ENCODE assay signal across 8 cellular contexts in genomic region chr19:13840751-13841338, GRCh38. TPM values are rescaled to one million over a fixed set of nuclear protein-coding genes. Genes with fewer than 3 reads are reported as not detected.
DNase-seq lines count a peak whose midpoint lies in the region; ATAC-seq and TF ChIP-seq lines count a peak whose summit lies in the region.

No MANE protein-coding gene starts in this region.

- H3K9me3 Mint-ChIP-seq in HFFc6 = peaks cover 60% of the 10 kb centered on the region
- H3K9me3 Mint-ChIP-seq in activated T-helper 17 cell treated with anti-CD3 and anti-CD28 coated beads, Interleukin-2, amount 50 U/mL, for 72 hours = no peaks in the 10 kb centered on the region
- H3K9me3 Mint-ChIP-seq in stimulated activated memory B cell treated with anti-CD40 and anti-IgM and Interleukin-4, amounts not matched to agents 10 μg/mL and 1 μg/mL and 100 μg/mL, for 72 hours = no peaks in the 10 kb centered on the region

- H3K4me1 ChIP-seq in iPS-15b (ENCODE audit: control insufficient read depth, insufficient read depth, low read length) = peaks cover 2% of the 10 kb centered on the region

- H3K27me3 Mint-ChIP-seq in HFFc6 (ENCODE audit: insufficient read depth) = peaks cover 70% of the 10 kb centered on the region
- no peaks in the 10 kb centered on the region for H3K27me3 Mint-ChIP-seq in activated T-helper 17 cell treated with anti-CD3 and anti-CD28 coated beads, Interleukin-2, amount 50 U/mL, for 72 hours
- H3K27me3 Mint-ChIP-seq in stimulated activated memory B cell treated with anti-CD40 and anti-IgM and Interleukin-4, amounts not matched to agents 10 μg/mL and 1 μg/mL and 100 μg/mL, for 72 hours = no peaks in the 10 kb centered on the region

- H3K9me3 ChIP-seq in iPS-15b (ENCODE audit: control insufficient read depth, insufficient read depth, low read length) = no peaks in the 10 kb centered on the region

- H3K27me3 ChIP-seq in iPS-15b (ENCODE audit: control insufficient read depth, insufficient read depth, low read length) = no peaks in the 10 kb centered on the region

- ATAC-seq in activated T-helper 17 cell treated with anti-CD3 and anti-CD28 coated beads, Interleukin-2, amount 50 U/mL, for 72 hours (replicated peaks) = no peak
- ATAC-seq in stimulated activated memory B cell treated with anti-CD40 and anti-IgM and Interleukin-4, amounts not matched to agents 10 μg/mL and 1 μg/mL and 100 μg/mL, for 72 hours = no peak
- no peak for ATAC-seq in GM18505 (IDR thresholded peaks at IDR 0.05; ENCODE audit: unreplicated experiment)

- peak overlapping the region; percentile 100 for H3K27ac Mint-ChIP-seq in HFFc6
- peak overlapping the region; percentile 96 for H3K27ac Mint-ChIP-seq in activated T-helper 17 cell treated with anti-CD3 and anti-CD28 coated beads, Interleukin-2, amount 50 U/mL, for 72 hours
- H3K27ac Mint-ChIP-seq in stimulated activated memory B cell treated with anti-CD40 and anti-IgM and Interleukin-4, amounts not matched to agents 10 μg/mL and 1 μg/mL and 100 μg/mL, for 72 hours = peak overlapping the region; percentile 99

- H3K36me3 Mint-ChIP-seq in HFFc6 (ENCODE audit: low read depth) = peaks cover 50% of the 10 kb centered on the region
- peaks cover 75% of the 10 kb centered on the region for H3K36me3 Mint-ChIP-seq in activated T-helper 17 cell treated with anti-CD3 and anti-CD28 coated beads, Interleukin-2, amount 50 U/mL, for 72 hours (ENCODE audit: low read depth)
- H3K36me3 Mint-ChIP-seq in stimulated activated memory B cell treated with anti-CD40 and anti-IgM and Interleukin-4, amounts not matched to agents 10 μg/mL and 1 μg/mL and 100 μg/mL, for 72 hours = peaks cover 13% of the 10 kb centered on the region

- H3K36me3 ChIP-seq in iPS-15b (ENCODE audit: control insufficient read depth, insufficient read depth, low read length) = no peaks in the 10 kb centered on the region

- TF ChIP-seq POLR2A in GM18505 (IDR thresholded peaks at IDR 0.05; ENCODE audit: borderline replicate concordance, extremely low read depth, insufficient read depth, insufficient read length) = no peak

- peak overlapping the region; percentile 37 for H3K9ac ChIP-seq in iPS-15b (ENCODE audit: low read depth, low read length)

- peak overlapping the region; percentile 99 for H3K4me3 Mint-ChIP-seq in HFFc6
- H3K4me3 Mint-ChIP-seq in activated T-helper 17 cell treated with anti-CD3 and anti-CD28 coated beads, Interleukin-2, amount 50 U/mL, for 72 hours = peak overlapping the region; percentile 87
- peak overlapping the region; percentile 96 for H3K4me3 Mint-ChIP-seq in stimulated activated memory B cell treated with anti-CD40 and anti-IgM and Interleukin-4, amounts not matched to agents 10 μg/mL and 1 μg/mL and 100 μg/mL, for 72 hours

- peaks cover 61% of the 10 kb centered on the region for H3K4me1 Mint-ChIP-seq in HFFc6 (ENCODE audit: low read depth)
- peaks cover 11% of the 10 kb centered on the region for H3K4me1 Mint-ChIP-seq in activated T-helper 17 cell treated with anti-CD3 and anti-CD28 coated beads, Interleukin-2, amount 50 U/mL, for 72 hours
- peaks cover 86% of the 10 kb centered on the region for H3K4me1 Mint-ChIP-seq in stimulated activated memory B cell treated with anti-CD40 and anti-IgM and Interleukin-4, amounts not matched to agents 10 μg/mL and 1 μg/mL and 100 μg/mL, for 72 hours

- TF ChIP-seq CTCF in HFFc6 (IDR thresholded peaks at IDR 0.05) = no peak

- H3K4me3 ChIP-seq in iPS-15b (ENCODE audit: low read depth, low read length) = no peak overlapping the region

- DNase-seq in HFFc6 (no peak), hippocampal formation (lab: John Stamatoyannopoulos, UW) (no peak)
- DNase-seq in NK-92 treated with Interleukin-12 subunit alpha and Interleukin-12 subunit beta, amount 100 ng/mL, for 24 hours (lab: John Stamatoyannopoulos, UW) = no peak
- no peak for DNase-seq in stimulated activated CD4-positive, alpha-beta T cell treated with anti-CD3 and anti-CD28 coated beads, Interleukin-2, amount 100 ng/mL, for 48 hours

RNA-seq across cellular contexts. Expression of gene NANOS3, which starts 36.1 kb away (rescaled TPM):
- total RNA-seq in HFFc6 (2021; fragmentation: NEBNext Ultra II Directional; extraction: Animal tissue kit (Norgen Biotek cat#: 25700)) = 1 to 10 TPM in 5 of 6 experiments, under 1 TPM in 1; 0.91 to 1.7 (median 1.4) TPM
- total RNA-seq in activated T-helper 17 cell treated with anti-CD3 and anti-CD28 coated beads, Interleukin-2, amount 50 U/mL, for 72 hours = 1 to 10 TPM; 1.2 to 3.6 TPM

RNA-seq across cellular contexts. Expression of gene ZSWIM4, which starts 45.6 kb away (rescaled TPM):
- 1 to 10 TPM; 5.0 to 6.0 (median 5.2) TPM for total RNA-seq in HFFc6 (2021; fragmentation: NEBNext Ultra II Directional; extraction: Animal tissue kit (Norgen Biotek cat#: 25700))
- total RNA-seq in activated T-helper 17 cell treated with anti-CD3 and anti-CD28 coated beads, Interleukin-2, amount 50 U/mL, for 72 hours = 10 to 100 TPM in 1 of 2 donors, 1 to 10 TPM in 1; 5.4 to 10.6 TPM
